29 cellular contexts compared by ENCODE assay signal in genomic region chrX:78801522-78801921, GRCh38. TPM values are rescaled to one million over a fixed set of nuclear protein-coding genes. Genes with fewer than 3 reads are reported as not detected.
DNase-seq lines count a peak whose midpoint lies in the region; TF ChIP-seq lines count a peak whose summit lies in the region.
"Had no signal": no experiment of that assay in that cellular context is flagged by ENCODE, and none has a peak within 500 bp of the region (broad histone marks: within the 10 kb centered on the region; RNA-seq: fewer than 3 reads in every experiment).

No MANE protein-coding gene starts in this region.

- H3K18ac ChIP-seq in neuronal stem cell (ENCODE audit: low read length), result no peak overlapping the region

- no peaks in the 10 kb centered on the region; the same call in 1 of the 2 replicates for H3K9me3 ChIP-seq in HEK293 (ENCODE audit: control insufficient read depth, insufficient read depth, low read depth, low read length)
- H3K9me3 ChIP-seq in neuronal stem cell (replicated peaks in 1 of 2; ENCODE audit: control insufficient read depth in 2 of 2, insufficient read depth in 1 of 2, low read depth in 1 of 2, low read length in 2 of 2), result no peaks in the 10 kb centered on the region
- H3K9me3 ChIP-seq: A549, BE2C, Caco-2 had no signal

- POLR2A ChIA-PET in HEK293 (lab: Yijun Ruan, JAX), result no interaction called here

- CTCF ChIA-PET in HEK293 (lab: Yijun Ruan, JAX), result no interaction called here

- H2BK5ac ChIP-seq in neuronal stem cell (ENCODE audit: low read length), result no peak overlapping the region

- H2AFZ ChIP-seq in neuronal stem cell (ENCODE audit: low read length), result no peak overlapping the region

- no peak overlapping the region for H2AK5ac ChIP-seq in neuronal stem cell (ENCODE audit: low read depth, low read length)

- H4K91ac ChIP-seq in neuronal stem cell (ENCODE audit: low read depth, low read length, poor library complexity), result no peak overlapping the region

- no peaks in the 10 kb centered on the region for H3K79me1 ChIP-seq in neuronal stem cell (ENCODE audit: low read depth, low read length)

- no peak for TF ChIP-seq CTCF in HEK293 (tag by site-specific recombination; IDR thresholded peaks at IDR 0.05)

- H2BK120ac ChIP-seq in neuronal stem cell (ENCODE audit: low read depth, low read length), result no peak overlapping the region

- DNase-seq in neuronal stem cell (ENCODE audit: low spot score), result no peak
- DNase-seq: 8988T; ACHN; AML-193; BE2C; C1 segment of cervical spinal cord; Caco-2; Calu3; CD4-positive, alpha-beta memory T cell; CD4-positive, alpha-beta T cell; CD4-positive, CD25-positive, alpha-beta regulatory T cell; CD8-positive, alpha-beta memory T cell; CD8-positive, alpha-beta T cell; COR-L47; DMS 273 treated with DMSO at 0.1 percent for 48 hours; DMS153; DMS53; DMS79; DMS79 treated with DMSO at 0.1 percent for 48 hours; DND-41; EL had no signal

- H3K4ac ChIP-seq in neuronal stem cell (ENCODE audit: low read length), result no peak overlapping the region

- H3K36me3 ChIP-seq in HEK293 (ENCODE audit: control insufficient read depth in 2 of 2, insufficient read depth in 1 of 2, low read length in 2 of 2) (no peaks in the 10 kb centered on the region), neuronal stem cell (replicated peaks in 1 of 2; ENCODE audit: control insufficient read depth in 2 of 2, insufficient read depth in 2 of 2, low read length in 2 of 2) (no peaks in the 10 kb centered on the region)
- H3K36me3 ChIP-seq: BE2C; BLaER1; BLaER1 treated with 17β-estradiol and CSF1 and Interleukin-3, amounts not matched to agents 10 nM and 100 nM had no signal

- WGBS in neuronal stem cell (ENCODE audit: extremely low coverage in 2 of 2, insufficient read length in 2 of 2, insufficient replicate concordance in 1 of 2), 2 donors, result no CpG with 5 or more reads among the region's 2 CpGs

- no peak overlapping the region for H3K4me2 ChIP-seq in neuronal stem cell (ENCODE audit: insufficient read depth, low read length, poor library complexity, severe bottlenecking)
- H3K4me2 ChIP-seq: A549; BLaER1; BLaER1 treated with 17β-estradiol and CSF1 and Interleukin-3, amounts not matched to agents 10 nM and 100 nM had no signal

- no peak overlapping the region for H3K4me3 ChIP-seq in HEK293 (ENCODE audit: low read depth, low read length)
- H3K4me3 ChIP-seq in neuronal stem cell (ENCODE audit: low read length in 2 of 2), result no peak overlapping the region
- H3K4me3 ChIP-seq: A549; BLaER1; BLaER1 treated with 17β-estradiol and CSF1 and Interleukin-3, amounts not matched to agents 10 nM and 100 nM had no signal

- no peak overlapping the region for H2BK12ac ChIP-seq in neuronal stem cell (ENCODE audit: low read length)

- H3K9ac ChIP-seq in neuronal stem cell (ENCODE audit: low read depth, low read length, poor library complexity), result no peak overlapping the region
- H3K9ac ChIP-seq: BLaER1; BLaER1 treated with 17β-estradiol and CSF1 and Interleukin-3, amounts not matched to agents 10 nM and 100 nM had no signal

- H3K23ac ChIP-seq in neuronal stem cell (ENCODE audit: low read depth, low read length, poor library complexity), result no peak overlapping the region

- no peak overlapping the region for H4K8ac ChIP-seq in neuronal stem cell (ENCODE audit: low read depth, low read length)

- H3K4me1 ChIP-seq in HEK293 (ENCODE audit: control insufficient read depth, insufficient read depth, low read length) (no peaks in the 10 kb centered on the region), neuronal stem cell (ENCODE audit: control insufficient read depth in 2 of 2, insufficient read depth in 1 of 2, low read depth in 1 of 2, low read length in 2 of 2) (no peaks in the 10 kb centered on the region)
- H3K4me1 ChIP-seq: A549; BE2C; BLaER1; BLaER1 treated with 17β-estradiol and CSF1 and Interleukin-3, amounts not matched to agents 10 nM and 100 nM; Caco-2 had no signal

- H3K14ac ChIP-seq in neuronal stem cell (ENCODE audit: low read length), result no peak overlapping the region

- no peaks in the 10 kb centered on the region for H3K27me3 ChIP-seq in neuronal stem cell (ENCODE audit: control insufficient read depth in 3 of 3, insufficient read depth in 3 of 3, low read depth in 1 of 3, low read length in 3 of 3)
- H3K27me3 ChIP-seq: BE2C had no signal

- H3K27ac ChIP-seq in HEK293 (ENCODE audit: extremely low read depth, low read depth, low read length), result no peak overlapping the region
- no peak overlapping the region for H3K27ac ChIP-seq in neuronal stem cell (replicated peaks; ENCODE audit: low read length)
- H3K27ac ChIP-seq: 22Rv1; A549; BLaER1; BLaER1 treated with 17β-estradiol and CSF1 and Interleukin-3, amounts not matched to agents 10 nM and 100 nM; C4-2B had no signal

- H2BK15ac ChIP-seq in neuronal stem cell (ENCODE audit: low read length), result no peak overlapping the region

TF ChIP-seq in HEK293, 187 proteins besides CTCF, POLR2A, EP300 and RAD21:
- TF ChIP-seq ZNF585B (tag by site-specific recombination; IDR thresholded peaks at IDR 0.05) (peak; percentile 93), ZNF530 (tag by site-specific recombination; IDR thresholded peaks at IDR 0.05; ENCODE audit: low read depth) (no peak)

RNA-seq across cellular contexts. Expression of gene LPAR4, which starts 54.0 kb away (rescaled TPM):
- 70.8 TPM for polyA plus RNA-seq in neuronal stem cell (2013, experiment 1 of 2)
- 74.2 TPM for polyA plus RNA-seq in neuronal stem cell (2013, experiment 2 of 2)
- polyA plus RNA-seq: A549; AG04450; CD14-positive monocyte; CD4-positive, alpha-beta memory T cell; CD4-positive, CD25-positive, alpha-beta regulatory T cell; CD8-positive, alpha-beta memory T cell had no signal
